28 cellular contexts compared by ENCODE assay signal in genomic region chr13:105446197-105446596, GRCh38. TPM values are rescaled to one million over a fixed set of nuclear protein-coding genes. Genes with fewer than 3 reads are reported as not detected.
DNase-seq lines count a peak whose midpoint lies in the region; ATAC-seq and TF ChIP-seq lines count a peak whose summit lies in the region.
"Had no signal": no experiment of that assay in that cellular context is flagged by ENCODE, and none has a peak within 500 bp of the region (broad histone marks: within the 10 kb centered on the region; RNA-seq: fewer than 3 reads in every experiment).

No MANE protein-coding gene starts in this region.

- TF ChIP-seq EP300 in ovary (IDR thresholded peaks at IDR 0.05) = no peak

- intact Hi-C loops in ovary (cut with DNase I) = no loop called here

- H3K9me3 Mint-ChIP-seq in mesothelial cell of epicardium = peaks cover 4% of the 10 kb centered on the region
- H3K9me3 Mint-ChIP-seq: activated CD8-positive, alpha-beta T cell treated with anti-CD3 and anti-CD28 coated beads for 36 hours; central memory CD8-positive, alpha-beta T cell; T-helper 2 cell treated with Interferon-gamma antibody and Interleukin-4, amounts not matched to agents 5 μg/mL and 100 μg/mL, for 36 hours had no signal

- H3K36me3 ChIP-seq in WERI-Rb-1 (no peaks in the 10 kb centered on the region), ovary (no peaks in the 10 kb centered on the region)
- H3K36me3 ChIP-seq: MG63 had no signal

- peak overlapping the region; percentile 77 for H3K27ac Mint-ChIP-seq in mesothelial cell of epicardium
- H3K27ac Mint-ChIP-seq: activated CD8-positive, alpha-beta T cell treated with anti-CD3 and anti-CD28 coated beads for 36 hours had no signal

- 58 to 79% (median 76%) methylated on average over 4 of the region's 4 CpGs for WGBS in ovary, 3 donors

- H3K4me3 ChIP-seq in AG10803 (ENCODE audit: low read length) = no peak overlapping the region
- H3K4me3 ChIP-seq in choroid plexus epithelial cell (ENCODE audit: low read depth, low read length) = no peak overlapping the region
- no peak overlapping the region for H3K4me3 ChIP-seq in WERI-Rb-1 (ENCODE audit: low read depth, low read length)
- no peak overlapping the region for H3K4me3 ChIP-seq in ovary
- H3K4me3 ChIP-seq: MG63, PC-9 had no signal

- H3K27me3 Mint-ChIP-seq in mesothelial cell of epicardium (ENCODE audit: low read depth) = no peaks in the 10 kb centered on the region
- H3K27me3 Mint-ChIP-seq: activated CD8-positive, alpha-beta T cell treated with anti-CD3 and anti-CD28 coated beads for 36 hours; central memory CD8-positive, alpha-beta T cell had no signal

- no peaks in the 10 kb centered on the region for H3K4me1 ChIP-seq in ovary (ENCODE audit: insufficient read depth)

- TF ChIP-seq CTCF in AG10803 (conservative IDR thresholded peaks at IDR 0.05; ENCODE audit: low read length) = no peak
- TF ChIP-seq CTCF in choroid plexus epithelial cell (conservative IDR thresholded peaks at IDR 0.05; ENCODE audit: low read depth, low read length) = no peak
- no peak for TF ChIP-seq CTCF in mesothelial cell of epicardium (IDR thresholded peaks at IDR 0.05; ENCODE audit: unreplicated experiment)
- TF ChIP-seq CTCF in WERI-Rb-1 (IDR thresholded peaks at IDR 0.05; ENCODE audit: low read depth, low read length) = no peak
- no peak for TF ChIP-seq CTCF in ovary (IDR thresholded peaks at IDR 0.05)

- no peaks in the 10 kb centered on the region for H3K36me3 Mint-ChIP-seq in mesothelial cell of epicardium

- H3K27me3 ChIP-seq in WERI-Rb-1 (ENCODE audit: insufficient read depth, low read depth, severe bottlenecking) (no peaks in the 10 kb centered on the region), ovary (no peaks in the 10 kb centered on the region)
- H3K27me3 ChIP-seq: MG63 had no signal

- no peak overlapping the region for H3K4me3 Mint-ChIP-seq in mesothelial cell of epicardium
- H3K4me3 Mint-ChIP-seq: activated CD8-positive, alpha-beta T cell treated with anti-CD3 and anti-CD28 coated beads for 36 hours; central memory CD8-positive, alpha-beta T cell; T-helper 2 cell treated with Interferon-gamma antibody and Interleukin-4, amounts not matched to agents 5 μg/mL and 100 μg/mL, for 36 hours had no signal

- H3K27ac ChIP-seq in WERI-Rb-1 (no peak overlapping the region), ovary (no peak overlapping the region)
- H3K27ac ChIP-seq: C4-2B, HL-60, PC-9 had no signal

- H3K9me3 ChIP-seq in WERI-Rb-1 (ENCODE audit: severe bottlenecking) (no peaks in the 10 kb centered on the region), ovary (no peaks in the 10 kb centered on the region)
- H3K9me3 ChIP-seq: MG63 had no signal

- peaks cover 24% of the 10 kb centered on the region for H3K4me1 Mint-ChIP-seq in mesothelial cell of epicardium
- H3K4me1 Mint-ChIP-seq: central memory CD8-positive, alpha-beta T cell had no signal

- no peak for ATAC-seq in HG03457 (IDR thresholded peaks at IDR 0.05; ENCODE audit: unreplicated experiment)
- ATAC-seq: activated CD4-positive, CD25-positive, alpha-beta regulatory T cell treated with anti-CD3 and anti-CD28 coated beads, Interleukin-2, amount 50 U/mL, for 24 hours; activated CD8-positive, alpha-beta T cell treated with anti-CD3 and anti-CD28 coated beads for 36 hours had no signal

- TF ChIP-seq POLR2A in ovary (IDR thresholded peaks at IDR 0.05) = no peak

- DNase-seq in AG10803 (ENCODE audit: low read depth) = peak; percentile 5
- DNase-seq in NOMO-1 treated with DMSO at 0.1 percent for 48 hours (lab: John Stamatoyannopoulos, UW; ENCODE audit: unreplicated experiment) = peak; percentile 17
- DNase-seq in choroid plexus epithelial cell (ENCODE audit: low read depth) = peak; percentile 48
- no peak for DNase-seq in mesothelial cell of epicardium (ENCODE audit: low spot score in 2 of 2, unreplicated experiment in 2 of 2)
- no peak for DNase-seq in cerebellar nuclear complex (lab: John Stamatoyannopoulos, UW)
- DNase-seq in WERI-Rb-1 = no peak
- no peak for DNase-seq in ovary
- DNase-seq: activated CD8-positive, alpha-beta T cell treated with anti-CD3 and anti-CD28 coated beads for 36 hours; amygdala; MG63; NCI-H146; nucleus accumbens; PC-9; stimulated activated CD4-positive, alpha-beta T cell treated with anti-CD3 and anti-CD28 coated beads, Interleukin-12 subunit alpha, Interleukin-12 subunit beta, amount 100 ng/mL, for 4 hours; stimulated activated CD8-positive, alpha-beta memory T cell treated with anti-CD3 and anti-CD28 coated beads, Interleukin-4, amount 100 ng/mL, for 48 hours had no signal

RNA-seq across cellular contexts. Expression of gene DAOA, which starts 19.6 kb away (rescaled TPM):
- total RNA-seq in mesothelial cell of epicardium = not detected in 3 replicates
- total RNA-seq in ovary = not detected
- not detected for polyA plus RNA-seq in ovary
- total RNA-seq: A673; activated CD8-positive, alpha-beta T cell treated with anti-CD3 and anti-CD28 coated beads for 36 hours; glomerular endothelial cell; lower leg skin; PC-9; SK-MEL-5; subcutaneous adipose tissue; urinary bladder had no signal
- polyA plus RNA-seq: esophagus, urinary bladder had no signal

Comparison
In these comparisons a context has a peak if more than half of its experiments do, and no peak if none do; other contexts are left out.
1. DNase-seq: peak in AG10803 (single experiment), NOMO-1 treated with DMSO at 0.1 percent for 48 hours (single experiment) and choroid plexus epithelial cell (single experiment); none in mesothelial cell of epicardium (0 of 2), cerebellar nuclear complex (0 of 2), WERI-Rb-1 (single experiment) and ovary (0 of 5).